In the genomic region with DNA sequence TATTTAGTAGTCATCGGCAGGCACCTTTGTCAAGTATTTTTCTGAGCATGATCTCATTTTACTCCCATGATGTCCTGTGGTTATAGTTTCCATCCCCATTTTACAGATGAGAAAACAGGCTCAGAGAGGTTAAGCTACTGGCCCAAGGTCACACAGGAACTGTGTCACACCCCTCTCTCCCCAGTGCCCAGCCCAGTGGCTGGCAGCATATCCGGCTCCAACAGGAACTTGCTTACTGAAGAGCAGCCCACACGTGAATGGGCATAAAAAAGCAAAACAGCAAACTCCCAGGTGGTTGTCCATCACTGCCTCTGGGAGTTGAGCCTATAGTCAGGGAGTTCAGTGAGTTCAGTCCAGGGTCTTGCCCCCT, we compare ENCODE assay signal across 1 cellular context.
A peak's percentile ranks its signal among the peaks of the same experiment; 100 is the strongest.
TF ChIP-seq lines count a peak whose summit lies in the region.

No MANE protein-coding gene starts in this region.

TF ChIP-seq in HepG2, 621 proteins besides CTCF, POLR2A, EP300 and RAD21:
- TF ChIP-seq STAT5B (CRISPR knock-in tag; IDR thresholded peaks at IDR 0.05) (no peak), ZMYM3 (CRISPR knock-in tag; IDR thresholded peaks at IDR 0.05) (peak; percentile 64; the same call in 1 of the 2 replicates), ZNF768 (CRISPR knock-in tag; IDR thresholded peaks at IDR 0.05) (peak; percentile 98), ZNF501 (CRISPR knock-in tag; IDR thresholded peaks at IDR 0.05) (no peak), ATM (IDR thresholded peaks at IDR 0.05; ENCODE audit: borderline replicate concordance) (no peak), ZFP36 (IDR thresholded peaks at IDR 0.05; ENCODE audit: borderline replicate concordance, low read depth, low read length, partially characterized antibody) (peak; percentile 31), SIN3A (IDR thresholded peaks at IDR 0.05; ENCODE audit: borderline replicate concordance, low read depth, low read length) (no peak)
TF ChIP-seq in HepG2: peak in this region for 3.
